In the genomic region with DNA sequence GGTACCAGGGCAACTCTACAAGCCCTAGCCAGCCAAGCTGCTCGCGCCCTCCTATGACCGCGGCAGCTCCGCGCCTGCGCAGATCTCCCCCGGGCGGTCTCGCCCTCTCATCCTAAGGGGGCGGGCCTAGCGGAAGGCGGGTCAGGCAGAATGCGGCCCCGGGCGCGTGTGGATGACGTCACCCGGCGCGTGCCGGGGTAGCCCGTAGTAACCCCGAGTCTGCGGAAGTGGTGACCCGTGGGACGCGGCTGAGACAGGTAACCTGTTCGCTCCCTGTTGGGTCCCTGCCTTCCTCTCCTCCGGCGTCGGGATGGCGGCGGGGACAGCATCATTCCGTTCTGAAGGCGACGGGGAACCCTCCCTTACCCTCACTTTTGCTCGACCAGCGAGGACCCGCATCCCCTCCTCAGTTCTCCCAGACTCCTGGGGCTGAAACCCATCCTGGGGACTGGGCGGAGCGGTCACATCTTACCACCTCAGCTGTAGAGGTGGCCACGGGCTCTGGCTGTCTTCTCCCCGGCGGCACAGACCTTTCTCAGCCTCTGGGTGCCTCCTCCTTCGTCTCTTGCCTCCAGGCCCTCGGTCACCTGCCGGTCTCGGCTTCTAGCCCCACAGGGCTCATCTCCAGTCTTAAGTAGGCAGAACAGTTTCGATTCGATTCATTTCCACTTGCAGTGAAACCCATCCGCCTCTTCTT, we compare ENCODE assay signal across 1 cellular context.
TF ChIP-seq lines count a peak whose summit lies in the region.

Gene AOPEP (plus strand): TSS at position 205 of the 697 bp plus-strand sequence. CDS start 33,085 bp downstream, outside the sequence.

TF ChIP-seq in K562, 482 proteins besides CTCF, POLR2A, EP300 and RAD21 (continued from another document and continues in another):
- TF ChIP-seq, protein P1, sequence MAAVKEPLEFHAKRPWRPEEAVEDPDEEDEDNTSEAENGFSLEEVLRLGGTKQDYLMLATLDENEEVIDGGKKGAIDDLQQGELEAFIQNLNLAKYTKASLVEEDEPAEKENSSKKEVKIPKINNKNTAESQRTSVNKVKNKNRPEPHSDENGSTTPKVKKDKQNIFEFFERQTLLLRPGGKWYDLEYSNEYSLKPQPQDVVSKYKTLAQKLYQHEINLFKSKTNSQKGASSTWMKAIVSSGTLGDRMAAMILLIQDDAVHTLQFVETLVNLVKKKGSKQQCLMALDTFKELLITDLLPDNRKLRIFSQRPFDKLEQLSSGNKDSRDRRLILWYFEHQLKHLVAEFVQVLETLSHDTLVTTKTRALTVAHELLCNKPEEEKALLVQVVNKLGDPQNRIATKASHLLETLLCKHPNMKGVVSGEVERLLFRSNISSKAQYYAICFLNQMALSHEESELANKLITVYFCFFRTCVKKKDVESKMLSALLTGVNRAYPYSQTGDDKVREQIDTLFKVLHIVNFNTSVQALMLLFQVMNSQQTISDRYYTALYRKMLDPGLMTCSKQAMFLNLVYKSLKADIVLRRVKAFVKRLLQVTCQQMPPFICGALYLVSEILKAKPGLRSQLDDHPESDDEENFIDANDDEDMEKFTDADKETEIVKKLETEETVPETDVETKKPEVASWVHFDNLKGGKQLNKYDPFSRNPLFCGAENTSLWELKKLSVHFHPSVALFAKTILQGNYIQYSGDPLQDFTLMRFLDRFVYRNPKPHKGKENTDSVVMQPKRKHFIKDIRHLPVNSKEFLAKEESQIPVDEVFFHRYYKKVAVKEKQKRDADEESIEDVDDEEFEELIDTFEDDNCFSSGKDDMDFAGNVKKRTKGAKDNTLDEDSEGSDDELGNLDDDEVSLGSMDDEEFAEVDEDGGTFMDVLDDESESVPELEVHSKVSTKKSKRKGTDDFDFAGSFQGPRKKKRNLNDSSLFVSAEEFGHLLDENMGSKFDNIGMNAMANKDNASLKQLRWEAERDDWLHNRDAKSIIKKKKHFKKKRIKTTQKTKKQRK (IDR thresholded peaks at IDR 0.05; ENCODE audit: borderline replicate concordance, low read depth, low read length): no peak
- TF ChIP-seq SUPT5H (IDR thresholded peaks at IDR 0.05) (peak; percentile 84), C11orf30 (IDR thresholded peaks at IDR 0.05; ENCODE audit: low read depth) (peak; percentile 92), ELF2 (CRISPR knock-in tag; IDR thresholded peaks at IDR 0.05) (peak; percentile 94), STAG1 (CRISPR knock-in tag; IDR thresholded peaks at IDR 0.05; ENCODE audit: borderline replicate concordance) (no peak), HOMEZ (CRISPR knock-in tag; IDR thresholded peaks at IDR 0.05) (peak; percentile 79; the same call in 1 of the 2 replicates), FOXK1 (CRISPR knock-in tag; IDR thresholded peaks at IDR 0.05; ENCODE audit: borderline replicate concordance) (no peak), NKRF (IDR thresholded peaks at IDR 0.05; ENCODE audit: borderline replicate concordance) (peak; percentile 90), JUNB (CRISPR knock-in tag; conservative IDR thresholded peaks at IDR 0.05) (peak; percentile 99), FOXP1 (CRISPR knock-in tag; IDR thresholded peaks at IDR 0.05) (peak; percentile 72; the same call in 1 of the 2 replicates), CLOCK (CRISPR knock-in tag; IDR thresholded peaks at IDR 0.05; ENCODE audit: borderline replicate concordance) (no peak), ZNF24 (IDR thresholded peaks at IDR 0.05) (no peak), KLF10 (CRISPR knock-in tag; IDR thresholded peaks at IDR 0.05) (no peak), HMGN3 (IDR thresholded peaks at IDR 0.05; ENCODE audit: borderline replicate concordance, extremely low read depth, insufficient read length, low read depth, low read length) (peak; percentile 73), ZNF280A (IDR thresholded peaks at IDR 0.05; ENCODE audit: low read depth, partially characterized antibody) (no peak), CAMTA2 (CRISPR knock-in tag; conservative IDR thresholded peaks at IDR 0.05) (no peak), DDX20 (tag; IDR thresholded peaks at IDR 0.05; ENCODE audit: low read depth) (no peak), CSDE1 (IDR thresholded peaks at IDR 0.05) (peak in 1 of 2 experiments; percentile 78; a peak in 2 of 4 replicates), ELF4 (CRISPR knock-in tag; IDR thresholded peaks at IDR 0.05) (no peak; the same call in 1 of the 2 replicates), KAT7 (CRISPR knock-in tag; IDR thresholded peaks at IDR 0.05; ENCODE audit: borderline replicate concordance) (no peak; the same call in 1 of the 2 replicates), MIER1 (IDR thresholded peaks at IDR 0.05; ENCODE audit: low read depth) (no peak), ZBTB17 (CRISPR knock-in tag; IDR thresholded peaks at IDR 0.05) (0 out of 2 replicates have a peak, but pooled peaks have one; percentile 47), GTF2A2 (tag; IDR thresholded peaks at IDR 0.05) (no peak), FUS (optimal IDR thresholded peaks at IDR 0.05; ENCODE audit: low read depth, low read length) (no peak), FOSL1 (tag; conservative IDR thresholded peaks at IDR 0.05) (peak; percentile 72), ETV1 (tag; conservative IDR thresholded peaks at IDR 0.05; ENCODE audit: low read depth) (peak; percentile 82), YY1 (IDR thresholded peaks at IDR 0.05; ENCODE audit: borderline replicate concordance in 1 of 3, control insufficient read depth in 1 of 3, extremely low read depth in 1 of 3, insufficient read depth in 3 of 3, insufficient read length in 1 of 3, insufficient replicate concordance in 2 of 3, low read depth in 1 of 3, low read length in 2 of 3) (no peak), ZNF133 (CRISPR knock-in tag; IDR thresholded peaks at IDR 0.05) (no peak), GTF2F1 (IDR thresholded peaks at IDR 0.05; ENCODE audit: low read depth, low read length) (no peak), L3MBTL2 (IDR thresholded peaks at IDR 0.05) (peak; percentile 81), RFX7 (CRISPR knock-in tag; IDR thresholded peaks at IDR 0.05) (no peak), ZNF3 (CRISPR knock-in tag; IDR thresholded peaks at IDR 0.05) (no peak), RFX5 (IDR thresholded peaks at IDR 0.05; ENCODE audit: low read depth, low read length) (no peak), SAP30 (IDR thresholded peaks at IDR 0.05; ENCODE audit: borderline replicate concordance, insufficient read depth, low read depth, low read length, poor library complexity, severe bottlenecking) (peak; percentile 81), TEAD1 (CRISPR knock-in tag; IDR thresholded peaks at IDR 0.05) (peak; percentile 57 to 92; a peak in 3 of 4 replicates), BRD4 (IDR thresholded peaks at IDR 0.05) (no peak), PURB (CRISPR knock-in tag; IDR thresholded peaks at IDR 0.05; ENCODE audit: low read depth) (no peak), MYBL2 (IDR thresholded peaks at IDR 0.05; ENCODE audit: low read depth) (no peak), MYBL2 (CRISPR knock-in tag; IDR thresholded peaks at IDR 0.05; ENCODE audit: borderline replicate concordance) (no peak), RBM34 (IDR thresholded peaks at IDR 0.05; ENCODE audit: borderline replicate concordance, insufficient read depth, low read length) (no peak), SMC3 (conservative IDR thresholded peaks at IDR 0.05; ENCODE audit: insufficient read depth, low read depth, low read length) (no peak), HDAC3 (IDR thresholded peaks at IDR 0.05; ENCODE audit: borderline replicate concordance, partially characterized antibody) (no peak), PTTG1 (tag; IDR thresholded peaks at IDR 0.05; ENCODE audit: low read depth) (no peak), ZFP1 (CRISPR knock-in tag; IDR thresholded peaks at IDR 0.05) (no peak), MEIS2 (IDR thresholded peaks at IDR 0.05; ENCODE audit: partially characterized antibody) (peak; percentile 60), E2F3 (CRISPR knock-in tag; IDR thresholded peaks at IDR 0.05) (no peak; the same call in 1 of the 2 replicates), ZNF57 (CRISPR knock-in tag; IDR thresholded peaks at IDR 0.05) (no peak), HMG20B (CRISPR knock-in tag; IDR thresholded peaks at IDR 0.05) (no peak), RBBP5 (IDR thresholded peaks at IDR 0.05; ENCODE audit: borderline replicate concordance, insufficient read depth, low read length, poor library complexity, severe bottlenecking) (peak; percentile 92), BRCA1 (IDR thresholded peaks at IDR 0.05) (no peak), BRCA1 (CRISPR knock-in tag; IDR thresholded peaks at IDR 0.05) (no peak), ILK (tag; IDR thresholded peaks at IDR 0.05; ENCODE audit: borderline replicate concordance, low read depth) (no peak), ATF7 (IDR thresholded peaks at IDR 0.05) (peak; percentile 99), ZNF212 (CRISPR knock-in tag; IDR thresholded peaks at IDR 0.05) (0 out of 2 replicates have a peak, but pooled peaks have one; percentile 31), CREB1 (IDR thresholded peaks at IDR 0.05) (peak; percentile 98), CREB1 (CRISPR knock-in tag; IDR thresholded peaks at IDR 0.05) (peak; percentile 99)
- TF ChIP-seq, protein P2, sequence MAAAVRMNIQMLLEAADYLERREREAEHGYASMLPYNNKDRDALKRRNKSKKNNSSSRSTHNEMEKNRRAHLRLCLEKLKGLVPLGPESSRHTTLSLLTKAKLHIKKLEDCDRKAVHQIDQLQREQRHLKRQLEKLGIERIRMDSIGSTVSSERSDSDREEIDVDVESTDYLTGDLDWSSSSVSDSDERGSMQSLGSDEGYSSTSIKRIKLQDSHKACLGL (CRISPR knock-in tag; IDR thresholded peaks at IDR 0.05; ENCODE audit: borderline replicate concordance, poor library complexity, severe bottlenecking): no peak
